Comparison of ENCODE assay signal across 32 cellular contexts in genomic region chr7:132607656-132608055, GRCh38. TPM values are rescaled to one million over a fixed set of nuclear protein-coding genes. Genes with fewer than 3 reads are reported as not detected.
"Had no signal": no experiment of that assay in that cellular context is flagged by ENCODE, and none has a peak within 500 bp of the region (broad histone marks: within the 10 kb centered on the region; RNA-seq: fewer than 3 reads in every experiment).

No MANE protein-coding gene starts in this region.

- H3K9me3 Mint-ChIP-seq: activated B cell treated with CpG ODN at 0.5 μM for 24 hours; activated CD8-positive, alpha-beta T cell treated with anti-CD3 and anti-CD28 coated beads for 36 hours; activated T-cell treated with anti-CD3 and anti-CD28 coated beads, Interleukin-2, amount 50 U/mL, for 4 hours; activated T-helper 17 cell treated with anti-CD3 and anti-CD28 coated beads, Interleukin-2, amount 50 U/mL, for 72 hours; effector memory CD8-positive, alpha-beta T cell; T-helper 2 cell treated with Interferon-gamma antibody and Interleukin-4, amounts not matched to agents 5 μg/mL and 100 μg/mL, for 36 hours had no signal

- ATAC-seq: activated CD4-positive, CD25-positive, alpha-beta regulatory T cell treated with anti-CD3 and anti-CD28 coated beads, Interleukin-2, amount 50 U/mL, for 24 hours; activated CD8-positive, alpha-beta T cell treated with anti-CD3 and anti-CD28 coated beads for 36 hours; activated T-cell treated with anti-CD3 and anti-CD28 coated beads, Interleukin-2, amount 50 U/mL, for 4 hours; activated T-helper 17 cell treated with anti-CD3 and anti-CD28 coated beads, Interleukin-2, amount 50 U/mL, for 72 hours; effector memory CD8-positive, alpha-beta T cell; foreskin keratinocyte; gastroesophageal sphincter; heart right ventricle; T-helper 17 cell had no signal

- FAIRE-seq: astrocyte, colon had no signal

- H3K4me3 ChIP-seq: esophagus muscularis mucosa, gastroesophageal sphincter, heart right ventricle had no signal

- H3K27me3 Mint-ChIP-seq: activated CD8-positive, alpha-beta T cell treated with anti-CD3 and anti-CD28 coated beads for 36 hours; activated naive CD8-positive, alpha-beta T cell had no signal

- H3K4me1 Mint-ChIP-seq: activated B cell treated with CpG ODN at 0.5 μM for 24 hours; activated T-helper 17 cell treated with anti-CD3 and anti-CD28 coated beads, Interleukin-2, amount 50 U/mL, for 72 hours; T-helper 17 cell had no signal

- H3K9me3 ChIP-seq: esophagus muscularis mucosa, gastroesophageal sphincter, heart right ventricle had no signal

- H3K4me3 Mint-ChIP-seq: activated B cell treated with CpG ODN at 0.5 μM for 24 hours; activated CD8-positive, alpha-beta T cell treated with anti-CD3 and anti-CD28 coated beads for 36 hours; activated naive CD8-positive, alpha-beta T cell; activated T-cell treated with anti-CD3 and anti-CD28 coated beads, Interleukin-2, amount 50 U/mL, for 4 hours; activated T-helper 17 cell treated with anti-CD3 and anti-CD28 coated beads, Interleukin-2, amount 50 U/mL, for 72 hours; effector memory CD8-positive, alpha-beta T cell; T-helper 17 cell; T-helper 2 cell treated with Interferon-gamma antibody and Interleukin-4, amounts not matched to agents 5 μg/mL and 100 μg/mL, for 36 hours had no signal

- H3K4me1 ChIP-seq: foreskin keratinocyte, gastroesophageal sphincter had no signal

- H3K27me3 ChIP-seq: brain microvascular endothelial cell, esophagus muscularis mucosa, heart right ventricle had no signal

- H3K27ac ChIP-seq: brain microvascular endothelial cell, esophagus muscularis mucosa, foreskin keratinocyte, gastroesophageal sphincter, heart right ventricle, WERI-Rb-1 had no signal

- DNase-seq: activated B cell treated with CpG ODN at 0.5 μM for 24 hours; activated CD4-positive, alpha-beta T cell treated with anti-CD3 and anti-CD28 coated beads for 48 hours; activated CD4-positive, alpha-beta T cell treated with anti-CD3 and anti-CD28 coated beads, Interleukin-2, amount 50 U/mL, for 1 hour; activated CD4-positive, alpha-beta T cell treated with anti-CD3 and anti-CD28 coated beads, Interleukin-2, amount 50 U/mL, for 48 hours; activated CD8-positive, alpha-beta memory T cell treated with anti-CD3 and anti-CD28 coated beads for 24 hours; activated CD8-positive, alpha-beta T cell treated with anti-CD3 and anti-CD28 coated beads for 36 hours; activated effector memory CD4-positive, alpha-beta T cell treated with Interleukin-2 at 50 U/mL for 16 hours; activated gamma-delta T cell treated with Interleukin-2 at 50 U/mL for 16 hours; activated naive CD4-positive, alpha-beta T cell treated with anti-CD3 and anti-CD28 coated beads, Interleukin-2, amount 50 U/mL, for 16 hours; activated naive CD4-positive, alpha-beta T cell treated with Interleukin-2 at 50 U/mL for 16 hours; activated T-cell treated with anti-CD3 and anti-CD28 coated beads, Interleukin-2, amount 50 U/mL, for 4 hours; amniotic stem cell; brain microvascular endothelial cell; caudate nucleus; cortex of kidney; dermis blood vessel endothelial cell; effector CD4-positive, alpha-beta T cell; effector memory CD8-positive, alpha-beta T cell; erythroblast; foreskin keratinocyte; heart right ventricle; T-helper 17 cell; T1000; WERI-Rb-1 had no signal

- H3K27ac Mint-ChIP-seq: activated B cell treated with CpG ODN at 0.5 μM for 24 hours; activated CD8-positive, alpha-beta T cell treated with anti-CD3 and anti-CD28 coated beads for 36 hours; activated naive CD8-positive, alpha-beta T cell; activated T-helper 17 cell treated with anti-CD3 and anti-CD28 coated beads, Interleukin-2, amount 50 U/mL, for 72 hours; effector memory CD8-positive, alpha-beta T cell; T-helper 17 cell; T-helper 2 cell treated with Interferon-gamma antibody and Interleukin-4, amounts not matched to agents 5 μg/mL and 100 μg/mL, for 36 hours had no signal

- H3K36me3 ChIP-seq: brain microvascular endothelial cell, esophagus muscularis mucosa, gastroesophageal sphincter, heart right ventricle, WERI-Rb-1 had no signal

- H3K36me3 Mint-ChIP-seq: activated naive CD8-positive, alpha-beta T cell had no signal

RNA-seq across cellular contexts. Expression of gene PLXNA4, which starts 31.4 kb away (rescaled TPM):
- total RNA-seq: activated B cell treated with CpG ODN at 0.5 μM for 24 hours, foreskin keratinocyte had no signal
- polyA plus RNA-seq: foreskin keratinocyte had no signal
